Comparison of ENCODE assay signal across 8 cellular contexts in genomic region chr12:132907789-132908144, GRCh38. TPM values are rescaled to one million over a fixed set of nuclear protein-coding genes. Genes with fewer than 3 reads are reported as not detected.
DNase-seq lines count a peak whose midpoint lies in the region; ATAC-seq and TF ChIP-seq lines count a peak whose summit lies in the region.
"Not testable (repeated sequence)": the region's sequence is repeated elsewhere in the genome, so short reads cannot be mapped to it uniquely, and the experiment has no call there.

No MANE protein-coding gene starts in this region.

- peak overlapping the region in 2 of 3 donors; percentile 63 to 94 for H3K27ac Mint-ChIP-seq in CD4-positive, CD25-positive, alpha-beta regulatory T cell
- peak overlapping the region; percentile 94 for H3K27ac Mint-ChIP-seq in activated T-cell treated with anti-CD3 and anti-CD28 coated beads, Interleukin-2, amount 50 U/mL, for 24 hours

- peaks cover 27% of the 10 kb centered on the region for H3K27me3 Mint-ChIP-seq in CD4-positive, CD25-positive, alpha-beta regulatory T cell
- H3K27me3 Mint-ChIP-seq in activated T-cell treated with anti-CD3 and anti-CD28 coated beads, Interleukin-2, amount 50 U/mL, for 24 hours: not testable (repeated sequence)

- intact Hi-C loops in right lobe of liver (cut with DNase I); ovary (cut with DNase I); testis (cut with DNase I; ENCODE audit: low total_unique reads): not testable (repeated sequence)

- H3K4me1 ChIP-seq in CD4-positive, CD25-positive, alpha-beta regulatory T cell (ENCODE audit: control insufficient read depth, insufficient read depth, low read length, poor library complexity, severe bottlenecking): peaks cover 13% of the 10 kb centered on the region
- not testable (repeated sequence) for H3K4me1 ChIP-seq in right lobe of liver; ovary (ENCODE audit: insufficient read depth); testis

- DNase-seq in CD4-positive, CD25-positive, alpha-beta regulatory T cell; MG63; activated T-cell treated with anti-CD3 and anti-CD28 coated beads, Interleukin-2, amount 50 U/mL, for 24 hours; cardiac fibroblast (ENCODE audit: low read depth in 2 of 2); fibroblast of the aortic adventitia (ENCODE audit: low read depth); right lobe of liver; testis: not testable (repeated sequence)
- peak in 2 of 5 donors; percentile 48 to 54 for DNase-seq in ovary

- TF ChIP-seq EP300 in ovary (IDR thresholded peaks at IDR 0.05): not testable (repeated sequence)

- WGBS in right lobe of liver (ENCODE audit: insufficient coverage, low coverage, low lambda C conversion rate, missing lambda C conversion rate): 7% methylated on average over 19 of the region's 23 CpGs
- 2 to 3% (median 3%) methylated on average over 23 of the region's 23 CpGs for WGBS in ovary, 3 donors
- 6 to 7% methylated on average over 23 of the region's 23 CpGs for WGBS in testis, 2 donors

- H3K9me3 ChIP-seq in CD4-positive, CD25-positive, alpha-beta regulatory T cell (ENCODE audit: control insufficient read depth in 2 of 2, low read length in 2 of 2): peaks cover 7 to 17% of the 10 kb centered on the region in 2 experiments
- H3K9me3 ChIP-seq in MG63: peaks cover 37% of the 10 kb centered on the region
- H3K9me3 ChIP-seq in right lobe of liver, ovary, testis: not testable (repeated sequence)

- ATAC-seq in CD4-positive, CD25-positive, alpha-beta regulatory T cell (ENCODE audit: low read depth in 2 of 2); right lobe of liver: not testable (repeated sequence)

- H3K9me3 Mint-ChIP-seq in CD4-positive, CD25-positive, alpha-beta regulatory T cell: peaks cover 0 to 13% (median 5%) of the 10 kb centered on the region in 7 donors
- H3K9me3 Mint-ChIP-seq in activated T-cell treated with anti-CD3 and anti-CD28 coated beads, Interleukin-2, amount 50 U/mL, for 24 hours: peaks cover 13% of the 10 kb centered on the region

- H3K27me3 ChIP-seq in CD4-positive, CD25-positive, alpha-beta regulatory T cell (ENCODE audit: control insufficient read depth, insufficient read depth, low read length); MG63; right lobe of liver; ovary; testis: not testable (repeated sequence)

- TF ChIP-seq POLR2A in right lobe of liver (IDR thresholded peaks at IDR 0.05); ovary (IDR thresholded peaks at IDR 0.05); testis (IDR thresholded peaks at IDR 0.05): not testable (repeated sequence)

- peaks cover 6 to 27% (median 15%) of the 10 kb centered on the region in 4 donors for H3K4me1 Mint-ChIP-seq in CD4-positive, CD25-positive, alpha-beta regulatory T cell
- peaks cover 25% of the 10 kb centered on the region for H3K4me1 Mint-ChIP-seq in activated T-cell treated with anti-CD3 and anti-CD28 coated beads, Interleukin-2, amount 50 U/mL, for 24 hours (ENCODE audit: low read depth)

- not testable (repeated sequence) for H3K36me3 Mint-ChIP-seq in CD4-positive, CD25-positive, alpha-beta regulatory T cell
- peaks cover 32% of the 10 kb centered on the region for H3K36me3 Mint-ChIP-seq in activated T-cell treated with anti-CD3 and anti-CD28 coated beads, Interleukin-2, amount 50 U/mL, for 24 hours (ENCODE audit: low read depth)

- not testable (repeated sequence) for TF ChIP-seq CTCF in cardiac fibroblast (IDR thresholded peaks at IDR 0.05; ENCODE audit: low read depth, low read length); fibroblast of the aortic adventitia (IDR thresholded peaks at IDR 0.05; ENCODE audit: insufficient read depth, low read length); right lobe of liver (IDR thresholded peaks at IDR 0.05); ovary (IDR thresholded peaks at IDR 0.05); testis (IDR thresholded peaks at IDR 0.05)

- peak overlapping the region; percentile 63 for H3K4me3 ChIP-seq in CD4-positive, CD25-positive, alpha-beta regulatory T cell (ENCODE audit: low read depth, low read length)
- H3K4me3 ChIP-seq in MG63 (peak overlapping the region; percentile 54), cardiac fibroblast (replicated peaks in 1 of 2; ENCODE audit: low read depth in 2 of 2, low read length in 2 of 2) (peak overlapping the region; percentile 77), fibroblast of the aortic adventitia (ENCODE audit: low read depth, low read length) (peak overlapping the region; percentile 74), right lobe of liver (peak overlapping the region in 2 of 3 donors; percentile 18 to 47), ovary (peak overlapping the region; percentile 47), testis (peak overlapping the region; percentile 48 to 81)

- peak overlapping the region; percentile 86 for H3K27ac ChIP-seq in CD4-positive, CD25-positive, alpha-beta regulatory T cell (ENCODE audit: insufficient read depth, low read length, poor library complexity, severe bottlenecking)
- not testable (repeated sequence) for H3K27ac ChIP-seq in right lobe of liver
- H3K27ac ChIP-seq in ovary (peak overlapping the region in 1 of 2 donors; percentile 53), testis (peak overlapping the region; percentile 1 to 88)

- not testable (repeated sequence) for H3K36me3 ChIP-seq in CD4-positive, CD25-positive, alpha-beta regulatory T cell (ENCODE audit: control insufficient read depth, insufficient read depth, low read length); MG63; right lobe of liver; ovary; testis (ENCODE audit: low read depth, missing control alignments)

- peak overlapping the region; percentile 94 to 98 (median 97) for H3K4me3 Mint-ChIP-seq in CD4-positive, CD25-positive, alpha-beta regulatory T cell
- peak overlapping the region; percentile 82 for H3K4me3 Mint-ChIP-seq in activated T-cell treated with anti-CD3 and anti-CD28 coated beads, Interleukin-2, amount 50 U/mL, for 24 hours

RNA-seq across cellular contexts. Expression of gene CHFR, which starts 20.4 kb away (rescaled TPM):
- total RNA-seq in CD4-positive, CD25-positive, alpha-beta regulatory T cell: 118 TPM
- polyA plus RNA-seq in CD4-positive, CD25-positive, alpha-beta regulatory T cell: 10 to 100 TPM; 24.3 to 43.3 (median 37.4) TPM
- total RNA-seq in MG63 (2014; rRNA removed; shearing (Covaris generic); ENCODE audit: low replicate concordance): 12.6 and 33.3 TPM in 2 replicates
- total RNA-seq in fibroblast of the aortic adventitia (ENCODE audit: low replicate concordance) (24.3 and 41.9 TPM in 2 replicates), right lobe of liver (10 to 100 TPM; 11.0 to 20.4 (median 13.5) TPM), ovary (10 to 100 TPM; 11.7 to 36.4 (median 18.8) TPM), testis (100 to 1,000 TPM in 1 of 2 donors, 10 to 100 TPM in 1; 89.6 to 100 TPM)
- polyA plus RNA-seq in ovary (10 to 100 TPM; 12.0 to 17.5 TPM), testis (ENCODE audit: insufficient read depth, low read depth, low replicate concordance) (62.2 TPM)

RNA-seq across cellular contexts. Expression of gene ZNF605, which starts 48.3 kb away (rescaled TPM):
- 3.1 TPM for total RNA-seq in CD4-positive, CD25-positive, alpha-beta regulatory T cell
- 1 to 10 TPM in 3 of 4 donors, under 1 TPM in 1; 0.83 to 2.6 (median 1.7) TPM for polyA plus RNA-seq in CD4-positive, CD25-positive, alpha-beta regulatory T cell
- total RNA-seq in MG63 (2014; rRNA removed; shearing (Covaris generic); ENCODE audit: low replicate concordance): 3.9 and 6.0 TPM in 2 replicates
- 14.6 and 18.3 TPM in 2 replicates for total RNA-seq in fibroblast of the aortic adventitia (ENCODE audit: low replicate concordance)
- 1 to 10 TPM; 2.2 to 7.9 (median 5.7) TPM for total RNA-seq in right lobe of liver
- 10 to 100 TPM in 5 of 7 donors, 1 to 10 TPM in 2; 8.3 to 20.9 (median 14.5) TPM for total RNA-seq in ovary
- 10 to 100 TPM in 1 of 2 donors, 1 to 10 TPM in 1; 5.2 to 10.3 TPM for polyA plus RNA-seq in ovary
- 10 to 100 TPM; 13.4 to 14.6 TPM for total RNA-seq in testis
- 3.2 TPM for polyA plus RNA-seq in testis (ENCODE audit: insufficient read depth, low read depth, low replicate concordance)
